8 cellular contexts compared by ENCODE assay signal in genomic region chr9:136849038-136849959, GRCh38. TPM values are rescaled to one million over a fixed set of nuclear protein-coding genes. Genes with fewer than 3 reads are reported as not detected.
DNase-seq lines count a peak whose midpoint lies in the region; ATAC-seq and TF ChIP-seq lines count a peak whose summit lies in the region.

Gene PHPT1 (plus strand): TSS chr9:136849409. CDS start chr9:136849431, 22 bp downstream.

- H3K27me3 Mint-ChIP-seq in activated naive CD8-positive, alpha-beta T cell = peaks cover 3% of the 10 kb centered on the region

- peaks cover 5% of the 10 kb centered on the region for H3K4me1 Mint-ChIP-seq in activated naive CD8-positive, alpha-beta T cell (ENCODE audit: low read depth)

- no peaks in the 10 kb centered on the region for H3K9me3 Mint-ChIP-seq in activated naive CD8-positive, alpha-beta T cell (ENCODE audit: low read depth)

- peak within 1 kb of the TSS; percentile 90 for H3K4me3 Mint-ChIP-seq in activated naive CD8-positive, alpha-beta T cell

- peak within 1 kb of the TSS; percentile 86 for H3K27ac Mint-ChIP-seq in activated naive CD8-positive, alpha-beta T cell

- H3K36me3 Mint-ChIP-seq in activated naive CD8-positive, alpha-beta T cell = no peaks in the 10 kb centered on the region

- H3K27ac ChIP-seq in temporal lobe (ENCODE audit: low read depth, low read length) = peak within 1 kb of the TSS; percentile 76

- ATAC-seq in HG02623 (IDR thresholded peaks at IDR 0.05; ENCODE audit: unreplicated experiment) = peak; percentile 75

- DNase-seq in GM10248 (ENCODE audit: extremely low spot score) (peak; percentile 99), NCI-H1105 (lab: John Stamatoyannopoulos, UW) (peak; percentile 97), SKM-1 treated with dmso at 0.1 percent for 144 hours (lab: John Stamatoyannopoulos, UW; ENCODE audit: unreplicated experiment) (peak; percentile 97), glomerular endothelial cell (ENCODE audit: extremely low read depth, low read depth, low spot score) (peak; percentile 87), occipital lobe (lab: John Stamatoyannopoulos, UW) (peak; percentile 97)

- no peak for TF ChIP-seq CTCF in GM10248 (IDR thresholded peaks at IDR 0.05; ENCODE audit: control extremely low read depth, extremely low read depth, low read depth, missing control alignments)

- CTCF ChIA-PET in GM10248 (lab: Yijun Ruan, JAX) = no interaction called here

- POLR2A ChIA-PET in GM10248 (lab: Yijun Ruan, JAX) = no interaction called here

RNA-seq across cellular contexts. Expression of gene PHPT1, which starts in this region (rescaled TPM):
- 153 and 179 TPM in 2 replicates for total RNA-seq in glomerular endothelial cell
- 76.9 TPM for total RNA-seq in occipital lobe
- 45.7 TPM for total RNA-seq in temporal lobe

Comparison
In these comparisons a context has a peak if more than half of its experiments do, and no peak if none do; other contexts are left out.
1. Peak in every context shown above with its lines: DNase-seq, ATAC-seq and H3K27ac ChIP-seq.